In genomic region chr6:157227202-157228166, GRCh38 we compare ENCODE assay signal across 8 cellular contexts.
DNase-seq lines count a peak whose midpoint lies in the region; ATAC-seq, FAIRE-seq and TF ChIP-seq lines count a peak whose summit lies in the region.

No MANE protein-coding gene starts in this region.

- no peak overlapping the region for H3K27ac ChIP-seq in PC-3 (ENCODE audit: low read length)
- no peak overlapping the region for H3K27ac ChIP-seq in endothelial cell of umbilical vein (ENCODE audit: insufficient read depth, low read depth, low read length)
- no peak overlapping the region for H3K27ac ChIP-seq in upper lobe of right lung

- H3K79me2 ChIP-seq in PC-3 (ENCODE audit: low read length) (no peaks in the 10 kb centered on the region), endothelial cell of umbilical vein (ENCODE audit: control insufficient read depth, insufficient read depth, low read length) (no peaks in the 10 kb centered on the region)

- H4K20me1 ChIP-seq in PC-3 (ENCODE audit: low read length) (no peaks in the 10 kb centered on the region), endothelial cell of umbilical vein (replicated peaks; ENCODE audit: control insufficient read depth, extremely low read depth, insufficient read depth, low read length) (no peaks in the 10 kb centered on the region)

- H3K9ac ChIP-seq in PC-3 (ENCODE audit: low read length) (no peak overlapping the region), endothelial cell of umbilical vein (replicated peaks; ENCODE audit: extremely low read depth, insufficient read depth, low read length) (no peak overlapping the region)

- H3K27ac Mint-ChIP-seq in activated naive CD4-positive, alpha-beta T cell treated with anti-CD3 and anti-CD28 coated beads for 36 hours, result no peak overlapping the region

- H3K9me1 ChIP-seq in endothelial cell of umbilical vein (replicated peaks; ENCODE audit: control insufficient read depth, extremely low read depth, insufficient read depth, low read length), result no peaks in the 10 kb centered on the region

- H3K9me3 ChIP-seq in PC-3 (ENCODE audit: low read length) (no peaks in the 10 kb centered on the region), endothelial cell of umbilical vein (replicated peaks; ENCODE audit: control insufficient read depth, insufficient read depth, low read length) (no peaks in the 10 kb centered on the region), upper lobe of right lung (no peaks in the 10 kb centered on the region)

- no peaks in the 10 kb centered on the region for H3K27me3 ChIP-seq in PC-3 (ENCODE audit: low read length)
- H3K27me3 ChIP-seq in endothelial cell of umbilical vein (ENCODE audit: control insufficient read depth in 2 of 2, insufficient read depth in 2 of 2, low read length in 2 of 2), result no peaks in the 10 kb centered on the region
- H3K27me3 ChIP-seq in upper lobe of right lung, result no peaks in the 10 kb centered on the region

- no peak overlapping the region for H3K4me2 ChIP-seq in PC-3 (ENCODE audit: low read length)
- H3K4me2 ChIP-seq in endothelial cell of umbilical vein (ENCODE audit: insufficient read depth, low read length), result no peak overlapping the region

- DNase-seq in activated naive CD4-positive, alpha-beta T cell treated with anti-CD3 and anti-CD28 coated beads for 36 hours, result peak; percentile 37
- no peak for DNase-seq in activated naive CD4-positive, alpha-beta T cell treated with anti-CD3 and anti-CD28 coated beads, Interleukin-2, amount 50 U/mL, for 16 hours
- peak; percentile 44 for DNase-seq in PC-3
- peak; percentile 55 for DNase-seq in endothelial cell of umbilical vein (ENCODE audit: low read depth, low spot score)
- peak; percentile 37 for DNase-seq in upper lobe of right lung
- no peak for DNase-seq in medulla oblongata (ENCODE audit: extremely low spot score)
- DNase-seq in NCI-H226, result no peak
- DNase-seq in cerebellum (ENCODE audit: low spot score), result no peak

- TF ChIP-seq CTCF in PC-3 (conservative IDR thresholded peaks at IDR 0.05; ENCODE audit: low read depth, low read length), result peak; percentile 52; the same call in 1 of the 2 replicates
- TF ChIP-seq CTCF in endothelial cell of umbilical vein (IDR thresholded peaks at IDR 0.05; ENCODE audit: extremely low read depth in 1 of 2, insufficient read depth in 1 of 2, low read depth in 1 of 2, low read length in 2 of 2), result peak; percentile 30 to 49
- TF ChIP-seq CTCF in upper lobe of right lung (IDR thresholded peaks at IDR 0.05), result peak; percentile 16

- no TSS peak for BruUV-seq in PC-3 (replicated peaks; lab: Mats Ljungman, UMichigan)
- BruUV-seq in endothelial cell of umbilical vein (replicated peaks; lab: Mats Ljungman, UMichigan), result no TSS peak

- H3K4me3 ChIP-seq in PC-3 (ENCODE audit: low read length) (no peak overlapping the region), endothelial cell of umbilical vein (replicated peaks in 1 of 3; ENCODE audit: insufficient read depth in 1 of 3, low read depth in 1 of 3, low read length in 3 of 3) (no peak overlapping the region), upper lobe of right lung (no peak overlapping the region)

- H3K9me2 ChIP-seq in PC-3 (replicated peaks; ENCODE audit: low read length), result no peaks in the 10 kb centered on the region

- H3K4me1 Mint-ChIP-seq in activated naive CD4-positive, alpha-beta T cell treated with anti-CD3 and anti-CD28 coated beads for 36 hours (ENCODE audit: low read depth), result peaks cover 39% of the 10 kb centered on the region

- H3F3A ChIP-seq in PC-3 (ENCODE audit: low read length, unreplicated experiment), result no peaks in the 10 kb centered on the region

- H3K9me3 Mint-ChIP-seq in activated naive CD4-positive, alpha-beta T cell treated with anti-CD3 and anti-CD28 coated beads for 36 hours, result no peaks in the 10 kb centered on the region

- CTCF ChIA-PET in activated naive CD4-positive, alpha-beta T cell treated with anti-CD3 and anti-CD28 coated beads for 36 hours (lab: Charles Lee), result interaction anchor here (0.9 to 1.4 kb wide), 2 partner anchors 9 to 182 kb away, joined by 3 read pairs; no protein-coding TSS in a partner anchor
- CTCF ChIA-PET in PC-3 (lab: Charles Lee) (no interaction called here), endothelial cell of umbilical vein (lab: Charles Lee) (interaction anchor here (1.0 to 2.3 kb wide), 5 partner anchors 8 to 50 kb away, joined by 4 to 16 read pairs (median 8); no protein-coding TSS in a partner anchor)

- FAIRE-seq in endothelial cell of umbilical vein (lab: Jason Lieb, UNC), result no peak

- POLR2A ChIA-PET in PC-3 (lab: Charles Lee; ENCODE audit: unreplicated experiment), result no interaction called here
- POLR2A ChIA-PET in endothelial cell of umbilical vein (lab: Charles Lee), result no interaction called here

- dilution Hi-C loops in endothelial cell of umbilical vein (cut with MboI; ENCODE audit: extremely low pct_ligation_motif_present, low sequenced_read_pairs), result no loop called here

- H3K4me1 ChIP-seq in PC-3 (ENCODE audit: insufficient read depth, low read length), result peaks cover 4% of the 10 kb centered on the region; the same call in 1 of the 2 replicates
- no peaks in the 10 kb centered on the region for H3K4me1 ChIP-seq in endothelial cell of umbilical vein (ENCODE audit: control insufficient read depth, extremely low read depth, insufficient read depth, low read length)
- no peaks in the 10 kb centered on the region for H3K4me1 ChIP-seq in upper lobe of right lung

- no peaks in the 10 kb centered on the region for H3K27me3 Mint-ChIP-seq in activated naive CD4-positive, alpha-beta T cell treated with anti-CD3 and anti-CD28 coated beads for 36 hours (ENCODE audit: low read depth)

- no peak for TF ChIP-seq POLR2A in endothelial cell of umbilical vein (IDR thresholded peaks at IDR 0.05; ENCODE audit: low read depth, low read length)

- H2AFZ ChIP-seq in PC-3 (ENCODE audit: low read length) (no peak overlapping the region), endothelial cell of umbilical vein (ENCODE audit: low read depth, low read length) (no peak overlapping the region)

- no peak overlapping the region for H3K4me3 Mint-ChIP-seq in activated naive CD4-positive, alpha-beta T cell treated with anti-CD3 and anti-CD28 coated beads for 36 hours

- H3K36me3 Mint-ChIP-seq in activated naive CD4-positive, alpha-beta T cell treated with anti-CD3 and anti-CD28 coated beads for 36 hours (ENCODE audit: low read depth), result no peaks in the 10 kb centered on the region

- H3K36me3 ChIP-seq in PC-3 (ENCODE audit: low read depth, low read length), result no peaks in the 10 kb centered on the region
- H3K36me3 ChIP-seq in endothelial cell of umbilical vein (ENCODE audit: control insufficient read depth in 2 of 2, extremely low read depth in 1 of 2, insufficient read depth in 2 of 2, low read length in 2 of 2), result no peaks in the 10 kb centered on the region
- no peaks in the 10 kb centered on the region for H3K36me3 ChIP-seq in upper lobe of right lung

- intact Hi-C loops in activated naive CD4-positive, alpha-beta T cell treated with anti-CD3 and anti-CD28 coated beads for 36 hours (cut with micrococcal nuclease), result no loop called here
- intact Hi-C loops in PC-3 (cut with micrococcal nuclease), result loop anchor here (2.0 kb wide), 1 partner anchor 47 kb away; no protein-coding TSS in a partner anchor
- intact Hi-C loops in endothelial cell of umbilical vein (cut with micrococcal nuclease), result loop anchor here (1.0 kb wide), 1 partner anchor 47 kb away; no protein-coding TSS in a partner anchor
- intact Hi-C loops in upper lobe of right lung (cut with DNase I), result no loop called here

- peak; percentile 42; the same call in 1 of the 2 replicates for ATAC-seq in PC-3
- no peak for ATAC-seq in upper lobe of right lung

TF ChIP-seq in endothelial cell of umbilical vein, 7 proteins besides CTCF, POLR2A, EP300 and RAD21:
- TF ChIP-seq MYC (IDR thresholded peaks at IDR 0.05; ENCODE audit: low read depth, low read length) (no peak), JUN (IDR thresholded peaks at IDR 0.05; ENCODE audit: borderline replicate concordance, insufficient read depth, insufficient read length, low read depth) (no peak), EZH2 (IDR thresholded peaks at IDR 0.05; ENCODE audit: borderline replicate concordance, low read depth, low read length, severe bottlenecking) (no peak), MAX (IDR thresholded peaks at IDR 0.05; ENCODE audit: insufficient read depth, insufficient read length) (no peak), POLR2AphosphoS5 (IDR thresholded peaks at IDR 0.05; ENCODE audit: insufficient read depth, low read depth, low read length) (no peak), GATA2 (IDR thresholded peaks at IDR 0.05; ENCODE audit: insufficient read depth, insufficient read length, low read depth, low read length) (no peak), FOS (IDR thresholded peaks at IDR 0.05; ENCODE audit: borderline replicate concordance, insufficient read depth, low read length) (no peak)

Comparison
In these comparisons a context has a peak if more than half of its experiments do, and no peak if none do; other contexts are left out.
1. DNase-seq: peak in activated naive CD4-positive, alpha-beta T cell treated with anti-CD3 and anti-CD28 coated beads for 36 hours (single experiment), PC-3 (single experiment), endothelial cell of umbilical vein (single experiment) and upper lobe of right lung (single experiment); none in activated naive CD4-positive, alpha-beta T cell treated with anti-CD3 and anti-CD28 coated beads, Interleukin-2, amount 50 U/mL, for 16 hours (single experiment), medulla oblongata (single experiment), NCI-H226 (single experiment) and cerebellum (single experiment).
2. intact Hi-C loops: an anchor here in PC-3 (2.0 kb wide) and endothelial cell of umbilical vein (1.0 kb wide); none called in activated naive CD4-positive, alpha-beta T cell treated with anti-CD3 and anti-CD28 coated beads for 36 hours and upper lobe of right lung.
3. Peak in every context shown above with its lines, with median percentiles within 50 percentile points of each other: CTCF ChIP-seq.